In genomic region chr9:128529191-128529590, GRCh38 we compare ENCODE assay signal across 12 cellular contexts.
"Had no signal": no experiment of that assay in that cellular context is flagged by ENCODE, and none has a peak within 500 bp of the region (broad histone marks: within the 10 kb centered on the region; RNA-seq: fewer than 3 reads in every experiment).

No MANE protein-coding gene starts in this region.

- H3K9me3 ChIP-seq: esophagus squamous epithelium, transverse colon had no signal

- H3K27me3 ChIP-seq: esophagus squamous epithelium, transverse colon had no signal

- H3K79me2 ChIP-seq: parathyroid adenoma had no signal

- H3K4me3 Mint-ChIP-seq: naive B cell had no signal

- H3K27me3 Mint-ChIP-seq: naive B cell had no signal

- H3K9ac ChIP-seq: parathyroid adenoma had no signal

- H3K27ac ChIP-seq: parathyroid adenoma, transverse colon had no signal

- H2AFZ ChIP-seq: parathyroid adenoma had no signal

- H3K4me3 ChIP-seq: esophagus squamous epithelium, transverse colon had no signal

- ATAC-seq: left colon had no signal

- H3K9me3 Mint-ChIP-seq: naive B cell had no signal

- H3K4me1 Mint-ChIP-seq: naive B cell had no signal

- DNase-seq: activated CD4-positive, alpha-beta T cell treated with anti-CD3 and anti-CD28 coated beads for 1 hour; activated CD8-positive, alpha-beta memory T cell treated with anti-CD3 and anti-CD28 coated beads, Interleukin-2, amount 50 U/mL, for 48 hours; activated naive CD4-positive, alpha-beta T cell; esophagus squamous epithelium; glutamatergic neuron; left colon; naive B cell; stimulated activated CD4-positive, alpha-beta T cell treated with anti-CD3 and anti-CD28 coated beads, Interleukin-15, amount 100 ng/mL, for 24 hours; stimulated activated CD4-positive, alpha-beta T cell treated with anti-CD3 and anti-CD28 coated beads, Interleukin-4, amount 100 ng/mL, for 1 hour; stimulated activated naive CD4-positive, alpha-beta T cell; transverse colon had no signal

- H3K4me1 ChIP-seq: esophagus squamous epithelium, parathyroid adenoma, transverse colon had no signal
